ENCODE assay signal across 2 cellular contexts in genomic region chr11:109867784-109868183, GRCh38.
TF ChIP-seq lines count a peak whose summit lies in the region.

No MANE protein-coding gene starts in this region.

TF ChIP-seq in GM23338, 12 proteins besides CTCF, POLR2A, EP300 and RAD21 (continued from another document):
- TF ChIP-seq ETS1 (IDR thresholded peaks at IDR 0.05) (no peak), CREB1 (CRISPR knock-in tag; IDR thresholded peaks at IDR 0.05; ENCODE audit: low read depth) (no peak), EZH2phosphoT487 (IDR thresholded peaks at IDR 0.05; ENCODE audit: unreplicated experiment) (no peak)

TF ChIP-seq in K562, 482 proteins besides CTCF, POLR2A, EP300 and RAD21 (continued from another document):
- TF ChIP-seq ZNF277 (CRISPR knock-in tag; IDR thresholded peaks at IDR 0.05; ENCODE audit: borderline replicate concordance) = no peak
